Comparison of ENCODE assay signal across 17 cellular contexts in genomic region chr1:210235363-210236053, GRCh38.
"Had no signal": no experiment of that assay in that cellular context is flagged by ENCODE, and none has a peak within 500 bp of the region (broad histone marks: within the 10 kb centered on the region; RNA-seq: fewer than 3 reads in every experiment).

No MANE protein-coding gene starts in this region.

- H3K36me3 ChIP-seq: heart right ventricle, left lung, tibial nerve had no signal

- H3K9me3 Mint-ChIP-seq: activated T-cell treated with anti-CD3 and anti-CD28 coated beads, Interleukin-2, amount 50 U/mL, for 24 hours; stimulated activated naive CD8-positive, alpha-beta T cell treated with anti-CD3 and anti-CD28 coated beads, Interleukin-15, Interleukin-2, amounts not matched to agents 100 ng/mL and 50 ng/mL, for 24 hours had no signal

- H3K27ac Mint-ChIP-seq: activated naive CD8-positive, alpha-beta T cell; activated T-cell treated with anti-CD3 and anti-CD28 coated beads, Interleukin-2, amount 50 U/mL, for 24 hours; stimulated activated naive CD8-positive, alpha-beta T cell treated with anti-CD3 and anti-CD28 coated beads, Interleukin-15, Interleukin-2, amounts not matched to agents 100 ng/mL and 50 ng/mL, for 24 hours had no signal

- H3K4me3 ChIP-seq: esophagus squamous epithelium, left lung, tibial nerve had no signal

- DNase-seq: activated gamma-delta T cell; activated T-cell treated with anti-CD3 and anti-CD28 coated beads, Interleukin-2, amount 50 U/mL, for 24 hours; amygdala; cerebellar nuclear complex; esophagus squamous epithelium; foreskin fibroblast; heart right ventricle; islet precursor cell; left lung; occipital lobe; stimulated activated CD4-positive, alpha-beta T cell treated with anti-CD3 and anti-CD28 coated beads, Interleukin-4, amount 100 ng/mL, for 1 hour; stimulated activated CD8-positive, alpha-beta memory T cell treated with anti-CD3 and anti-CD28 coated beads, Interleukin-4, amount 100 ng/mL, for 48 hours; T-helper 2 cell had no signal

- H3K4me3 Mint-ChIP-seq: activated T-cell treated with anti-CD3 and anti-CD28 coated beads, Interleukin-2, amount 50 U/mL, for 24 hours; stimulated activated naive CD8-positive, alpha-beta T cell treated with anti-CD3 and anti-CD28 coated beads, Interleukin-15, Interleukin-2, amounts not matched to agents 100 ng/mL and 50 ng/mL, for 24 hours had no signal

- H3K36me3 Mint-ChIP-seq: activated naive CD8-positive, alpha-beta T cell had no signal

- H3K9me3 ChIP-seq: esophagus squamous epithelium, heart right ventricle, left lung, tibial nerve had no signal

- FAIRE-seq: endometrium had no signal

- ATAC-seq: heart right ventricle, left lung had no signal
